25 cellular contexts compared by ENCODE assay signal in the genomic region with DNA sequence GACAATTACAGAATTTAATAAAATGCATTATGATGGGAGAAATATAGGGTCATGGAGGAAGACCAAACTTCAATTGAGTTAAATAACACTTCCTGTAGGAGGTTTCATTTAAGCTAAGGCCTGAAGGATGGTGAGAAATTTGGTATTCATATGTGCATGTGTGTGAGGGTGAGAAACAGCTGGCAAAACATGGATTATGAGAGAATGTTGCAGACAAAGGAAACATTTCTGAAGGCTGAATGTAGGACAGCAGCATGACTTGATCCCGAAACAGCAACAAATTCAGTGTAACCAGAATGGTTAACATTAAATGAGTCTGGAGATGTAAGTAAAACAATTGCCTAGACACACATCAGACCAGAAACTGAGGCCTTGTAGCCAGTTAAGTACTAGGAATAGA.
"Had no signal": no experiment of that assay in that cellular context is flagged by ENCODE, and none has a peak within 500 bp of the region (broad histone marks: within the 10 kb centered on the region; RNA-seq: fewer than 3 reads in every experiment).

No MANE protein-coding gene starts in this region.

- H3K4me3 ChIP-seq: colonic mucosa, esophagus squamous epithelium, gastrocnemius medialis, heart right ventricle, left lung, lower lobe of right lung, mucosa of descending colon had no signal

- DNase-seq: colonic mucosa; cortex of kidney; effector CD8-positive, alpha-beta T cell; effector memory CD8-positive, alpha-beta T cell; endodermal cell; erythroblast; esophagus squamous epithelium; foreskin fibroblast; foreskin melanocyte; gastrocnemius medialis; glutamatergic neuron; head of caudate nucleus; heart right ventricle; hippocampal formation; left cardiac atrium; left lung; left ventricle myocardium superior; lower lobe of right lung; mesenchymal stem cell; mucosa of descending colon had no signal

- H3K27ac ChIP-seq: colonic mucosa, epithelial cell of prostate, esophagus squamous epithelium, gastrocnemius medialis, heart right ventricle, left lung, lower lobe of right lung had no signal

- H3K9me3 ChIP-seq: colonic mucosa, esophagus squamous epithelium, gastrocnemius medialis, heart right ventricle, left lung, lower lobe of right lung, mucosa of descending colon had no signal

- ATAC-seq: effector memory CD8-positive, alpha-beta T cell; esophagus mucosa; gastrocnemius medialis; heart right ventricle; left cardiac atrium; left lung; left ventricle myocardium superior; lower lobe of right lung; mucosa of descending colon had no signal

- H3K27me3 ChIP-seq: colonic mucosa, esophagus squamous epithelium, gastrocnemius medialis, heart right ventricle, left lung had no signal

- H3K36me3 ChIP-seq: colonic mucosa, esophagus squamous epithelium, gastrocnemius medialis, heart right ventricle, left lung, lower lobe of right lung had no signal

- H3K4me1 ChIP-seq: colonic mucosa, esophagus squamous epithelium, gastrocnemius medialis, left lung, lower lobe of right lung had no signal

- FAIRE-seq: endometrium, islet of Langerhans, keratinocyte had no signal
